17 cellular contexts compared by ENCODE assay signal in the genomic region with DNA sequence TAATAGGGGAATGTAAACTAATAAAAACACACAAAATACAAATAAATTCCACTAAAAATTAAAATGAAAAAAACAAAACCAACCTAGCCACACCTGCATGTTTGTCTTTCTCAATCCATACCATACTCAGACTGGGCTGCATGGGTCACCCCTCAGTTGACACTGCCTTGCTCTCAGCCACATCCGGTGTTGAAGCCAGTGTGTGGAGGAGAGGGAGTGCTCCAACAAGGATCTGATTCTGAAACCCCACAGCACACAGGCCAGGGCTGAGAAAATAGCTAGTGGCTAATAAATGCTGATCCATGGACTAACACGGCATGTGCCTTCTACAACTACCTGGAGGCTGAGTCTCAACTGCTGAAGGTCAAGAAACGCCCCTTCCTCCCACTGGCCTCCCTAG. TPM values are rescaled to one million over a fixed set of nuclear protein-coding genes. Genes with fewer than 3 reads are reported as not detected.
DNase-seq lines count a peak whose midpoint lies in the region; ATAC-seq, FAIRE-seq and TF ChIP-seq lines count a peak whose summit lies in the region.
"Had no signal": no experiment of that assay in that cellular context is flagged by ENCODE, and none has a peak within 500 bp of the region (broad histone marks: within the 10 kb centered on the region; RNA-seq: fewer than 3 reads in every experiment).

No MANE protein-coding gene starts in this region.

- H3K18ac ChIP-seq in neuronal stem cell (ENCODE audit: low read length), result peak overlapping the region; percentile 0

- peaks cover 71% of the 10 kb centered on the region for H3K4me1 Mint-ChIP-seq in Caco-2 (ENCODE audit: low read depth, unreplicated experiment)
- H3K4me1 Mint-ChIP-seq in activated CD8-positive, alpha-beta memory T cell treated with anti-CD3 and anti-CD28 coated beads, Interleukin-2, amount 10 ng/mL, durations not matched to agents 7 days and 5 days, result no peaks in the 10 kb centered on the region

- no peak overlapping the region for H2AFZ ChIP-seq in neuronal stem cell (ENCODE audit: low read length)

- no peak overlapping the region for H2BK5ac ChIP-seq in neuronal stem cell (ENCODE audit: low read length)

- BruUV-seq in Caco-2 (replicated peaks; lab: Mats Ljungman, UMichigan) (no TSS peak), Panc1 (replicated peaks; lab: Mats Ljungman, UMichigan) (no TSS peak)

- H3K79me1 ChIP-seq in neuronal stem cell (ENCODE audit: low read depth, low read length), result no peaks in the 10 kb centered on the region

- no peak for FAIRE-seq in GM12892 (lab: Jason Lieb, UNC)
- FAIRE-seq: K562 had no signal

- no peak for TF ChIP-seq POLR2A in GM12892 (IDR thresholded peaks at IDR 0.05; ENCODE audit: low read depth, low read length)

- in situ Hi-C loops in Panc1 (cut with HindIII; ENCODE audit: low pct_unique_long_range_greater_than_20kb, low sequenced_read_pairs), result no loop called here

- DNase-seq in Caco-2, result peak; percentile 47 to 51
- DNase-seq in Panc1 (ENCODE audit: low read depth, low spot score), result no peak
- DNase-seq in neuronal stem cell (ENCODE audit: low spot score), result no peak
- DNase-seq in GM12892 (ENCODE audit: insufficient read length), result no peak
- DNase-seq in GM10248 (ENCODE audit: extremely low spot score), result no peak
- DNase-seq in SIG-M5 (lab: John Stamatoyannopoulos, UW), result no peak
- DNase-seq in activated CD8-positive, alpha-beta memory T cell treated with anti-CD3 and anti-CD28 coated beads, Interleukin-2, amount 10 ng/mL, durations not matched to agents 7 days and 5 days, result no peak
- DNase-seq: activated CD4-positive, alpha-beta memory T cell treated with anti-CD3 and anti-CD28 coated beads for 36 hours; activated gamma-delta T cell; NCI-H1436 treated with DMSO at 0.1 percent for 48 hours; NCI-H510A treated with DMSO at 0.1 percent for 48 hours; RPMI8226; trophoblast cell had no signal

- H3K9me3 ChIP-seq in Caco-2 (no peaks in the 10 kb centered on the region), Panc1 (ENCODE audit: control insufficient read depth, insufficient read depth, low read depth, low read length) (no peaks in the 10 kb centered on the region), duodenal mucosa (ENCODE audit: control insufficient read depth in 1 of 2, low read length in 2 of 2) (no peaks in the 10 kb centered on the region), neuronal stem cell (replicated peaks in 1 of 2; ENCODE audit: control insufficient read depth in 2 of 2, insufficient read depth in 1 of 2, low read depth in 1 of 2, low read length in 2 of 2) (no peaks in the 10 kb centered on the region)
- H3K9me3 ChIP-seq: neutrophil had no signal

- H3K4me2 ChIP-seq in neuronal stem cell (ENCODE audit: insufficient read depth, low read length, poor library complexity, severe bottlenecking), result no peak overlapping the region

- H3K4me3 ChIP-seq in Caco-2 (ENCODE audit: low read depth, low read length) (no peak overlapping the region), Panc1 (ENCODE audit: low read depth in 2 of 2, low read length in 2 of 2) (no peak overlapping the region), duodenal mucosa (ENCODE audit: low read depth in 1 of 2, low read length in 2 of 2) (no peak overlapping the region), neuronal stem cell (ENCODE audit: low read length in 2 of 2) (no peak overlapping the region)
- H3K4me3 ChIP-seq: K562, lung had no signal

- intact Hi-C loops in Caco-2 (cut with micrococcal nuclease; ENCODE audit: unreplicated experiment) (loop anchor here (1.0 to 10.0 kb wide), 3 partner anchors 67 to 739 kb away; no protein-coding TSS in a partner anchor), Panc1 (cut with micrococcal nuclease; ENCODE audit: unreplicated experiment) (no loop called here)

- peaks cover 82% of the 10 kb centered on the region for H3K4me1 ChIP-seq in Caco-2
- H3K4me1 ChIP-seq in Panc1 (ENCODE audit: control insufficient read depth, insufficient read depth, low read length), result peaks cover 48% of the 10 kb centered on the region
- peaks cover 48 to 67% of the 10 kb centered on the region in 2 donors for H3K4me1 ChIP-seq in duodenal mucosa (ENCODE audit: control insufficient read depth in 1 of 2, insufficient read depth in 2 of 2, low read length in 2 of 2)
- H3K4me1 ChIP-seq in neuronal stem cell (ENCODE audit: control insufficient read depth in 2 of 2, insufficient read depth in 1 of 2, low read depth in 1 of 2, low read length in 2 of 2), result peaks cover 8 to 12% of the 10 kb centered on the region in 2 donors

- TF ChIP-seq CTCF in Caco-2 (IDR thresholded peaks at IDR 0.05; ENCODE audit: insufficient read depth in 1 of 2, low read depth in 1 of 2, low read length in 1 of 2, severe bottlenecking in 1 of 2, unreplicated experiment in 1 of 2) (no peak), Panc1 (IDR thresholded peaks at IDR 0.05) (no peak), GM10248 (IDR thresholded peaks at IDR 0.05; ENCODE audit: control extremely low read depth, extremely low read depth, low read depth, missing control alignments) (no peak)

- no CpG with 5 or more reads among the region's 3 CpGs for WGBS in neuronal stem cell (ENCODE audit: extremely low coverage in 2 of 2, insufficient read length in 2 of 2, insufficient replicate concordance in 1 of 2), 2 donors

- peaks cover 98% of the 10 kb centered on the region for H3K36me3 Mint-ChIP-seq in Caco-2 (ENCODE audit: insufficient read depth, unreplicated experiment)
- H3K36me3 Mint-ChIP-seq in activated CD8-positive, alpha-beta memory T cell treated with anti-CD3 and anti-CD28 coated beads, Interleukin-2, amount 10 ng/mL, durations not matched to agents 7 days and 5 days, result no peaks in the 10 kb centered on the region
- H3K36me3 Mint-ChIP-seq: activated CD4-positive, alpha-beta memory T cell treated with anti-CD3 and anti-CD28 coated beads for 36 hours had no signal

- no peak overlapping the region for H4K91ac ChIP-seq in neuronal stem cell (ENCODE audit: low read depth, low read length, poor library complexity)

- H3K9me3 Mint-ChIP-seq in Caco-2 (ENCODE audit: unreplicated experiment), result peaks cover 6% of the 10 kb centered on the region
- no peaks in the 10 kb centered on the region for H3K9me3 Mint-ChIP-seq in activated CD8-positive, alpha-beta memory T cell treated with anti-CD3 and anti-CD28 coated beads, Interleukin-2, amount 10 ng/mL, durations not matched to agents 7 days and 5 days (ENCODE audit: low read depth)
- H3K9me3 Mint-ChIP-seq: activated CD4-positive, alpha-beta memory T cell treated with anti-CD3 and anti-CD28 coated beads for 36 hours had no signal

- H3K27me3 ChIP-seq in Caco-2 (replicated peaks; ENCODE audit: control insufficient read depth, insufficient read depth, low read length), result no peaks in the 10 kb centered on the region
- H3K27me3 ChIP-seq in Panc1 (ENCODE audit: control insufficient read depth, insufficient read depth, low read length), result no peaks in the 10 kb centered on the region
- no peaks in the 10 kb centered on the region for H3K27me3 ChIP-seq in duodenal mucosa (ENCODE audit: control insufficient read depth in 1 of 2, insufficient read depth in 2 of 2, low read length in 2 of 2)
- H3K27me3 ChIP-seq in neuronal stem cell (ENCODE audit: control insufficient read depth in 3 of 3, insufficient read depth in 3 of 3, low read depth in 1 of 3, low read length in 3 of 3), result no peaks in the 10 kb centered on the region
- H3K27me3 ChIP-seq: neutrophil had no signal

- POLR2A ChIA-PET in Caco-2 (lab: Charles Lee) (interaction anchor here (0.7 kb wide), 2 partner anchors 11 to 13 kb away, joined by 4 to 5 read pairs; no protein-coding TSS in a partner anchor), Panc1 (lab: Charles Lee) (interaction anchor here (0.6 kb wide), 1 partner anchor 25 kb away, joined by 4 read pairs; no protein-coding TSS in a partner anchor), GM10248 (lab: Yijun Ruan, JAX) (no interaction called here)

- H4K8ac ChIP-seq in neuronal stem cell (ENCODE audit: low read depth, low read length), result no peak overlapping the region

- H3K27ac Mint-ChIP-seq in Caco-2 (ENCODE audit: unreplicated experiment), result peak overlapping the region; percentile 45
- no peak overlapping the region for H3K27ac Mint-ChIP-seq in activated CD8-positive, alpha-beta memory T cell treated with anti-CD3 and anti-CD28 coated beads, Interleukin-2, amount 10 ng/mL, durations not matched to agents 7 days and 5 days
- H3K27ac Mint-ChIP-seq: activated CD4-positive, alpha-beta memory T cell treated with anti-CD3 and anti-CD28 coated beads for 36 hours had no signal

- no peak overlapping the region for H3K4ac ChIP-seq in neuronal stem cell (ENCODE audit: low read length)

- no peak overlapping the region for H2AK5ac ChIP-seq in neuronal stem cell (ENCODE audit: low read depth, low read length)

- no peak for ATAC-seq in Panc1
- ATAC-seq in activated CD8-positive, alpha-beta memory T cell treated with anti-CD3 and anti-CD28 coated beads, Interleukin-2, amount 10 ng/mL, durations not matched to agents 7 days and 5 days, result no peak
- ATAC-seq: K562 had no signal

- no peak overlapping the region for H3K9ac ChIP-seq in duodenal mucosa (ENCODE audit: low read depth in 1 of 2, low read length in 2 of 2)
- no peak overlapping the region for H3K9ac ChIP-seq in neuronal stem cell (ENCODE audit: low read depth, low read length, poor library complexity)

- H2BK12ac ChIP-seq in neuronal stem cell (ENCODE audit: low read length), result no peak overlapping the region

- CTCF ChIA-PET in Caco-2 (lab: Charles Lee), result no interaction called here
- CTCF ChIA-PET in Panc1 (lab: Charles Lee), result no interaction called here
- CTCF ChIA-PET in GM10248 (lab: Yijun Ruan, JAX), result no interaction called here
- CTCF ChIA-PET in activated CD8-positive, alpha-beta memory T cell treated with anti-CD3 and anti-CD28 coated beads, Interleukin-2, amount 10 ng/mL, durations not matched to agents 7 days and 5 days (lab: Charles Lee), result no interaction called here

- H2BK15ac ChIP-seq in neuronal stem cell (ENCODE audit: low read length), result no peak overlapping the region

- no peak overlapping the region for H3K14ac ChIP-seq in neuronal stem cell (ENCODE audit: low read length)

- 0 out of 2 replicates have a peak overlapping the region, but pooled peaks have one; percentile 30 for H3K27ac ChIP-seq in Panc1 (ENCODE audit: low read length)
- H3K27ac ChIP-seq in duodenal mucosa (ENCODE audit: low read depth, low read length), result peak overlapping the region; percentile 7
- no peak overlapping the region for H3K27ac ChIP-seq in neuronal stem cell (replicated peaks; ENCODE audit: low read length)
- H3K27ac ChIP-seq: neutrophil had no signal

- no peak overlapping the region for H2BK120ac ChIP-seq in neuronal stem cell (ENCODE audit: low read depth, low read length)

- H3K27me3 Mint-ChIP-seq in Caco-2 (ENCODE audit: insufficient read depth, unreplicated experiment), result no peaks in the 10 kb centered on the region
- H3K27me3 Mint-ChIP-seq in activated CD8-positive, alpha-beta memory T cell treated with anti-CD3 and anti-CD28 coated beads, Interleukin-2, amount 10 ng/mL, durations not matched to agents 7 days and 5 days, result no peaks in the 10 kb centered on the region

- H3K23ac ChIP-seq in neuronal stem cell (ENCODE audit: low read depth, low read length, poor library complexity), result no peak overlapping the region

- peak overlapping the region; percentile 6 for H3K4me3 Mint-ChIP-seq in Caco-2 (ENCODE audit: unreplicated experiment)
- H3K4me3 Mint-ChIP-seq in activated CD8-positive, alpha-beta memory T cell treated with anti-CD3 and anti-CD28 coated beads, Interleukin-2, amount 10 ng/mL, durations not matched to agents 7 days and 5 days, result no peak overlapping the region
- H3K4me3 Mint-ChIP-seq: activated CD4-positive, alpha-beta memory T cell treated with anti-CD3 and anti-CD28 coated beads for 36 hours had no signal

- H3K36me3 ChIP-seq in Caco-2 (ENCODE audit: control insufficient read depth, insufficient read depth, low read length) (peaks cover 7% of the 10 kb centered on the region), Panc1 (ENCODE audit: control insufficient read depth, insufficient read depth, low read length) (peaks cover 39% of the 10 kb centered on the region), duodenal mucosa (ENCODE audit: control insufficient read depth in 1 of 2, insufficient read depth in 2 of 2, low read length in 2 of 2) (peaks cover 22 to 38% of the 10 kb centered on the region in 2 donors), neuronal stem cell (replicated peaks in 1 of 2; ENCODE audit: control insufficient read depth in 2 of 2, insufficient read depth in 2 of 2, low read length in 2 of 2) (peaks cover 15 to 96% of the 10 kb centered on the region in 2 donors)
- H3K36me3 ChIP-seq: neutrophil had no signal

RNA-seq across cellular contexts. Expression of a gene that starts 13.7 kb away (rescaled TPM):
- total RNA-seq in Caco-2 (2022) (70.9 and 75.0 TPM in 2 replicates), Panc1 (2021; ENCODE audit: unreplicated experiment) (45.3 TPM)
- polyA plus RNA-seq in Panc1 (2012; ENCODE audit: insufficient read length), result 26.0 TPM
- 15.7 TPM for polyA plus RNA-seq in neuronal stem cell (2013, experiment 1 of 2)
- 15.5 TPM for polyA plus RNA-seq in neuronal stem cell (2013, experiment 2 of 2)
- 0.38 TPM for polyA plus RNA-seq in GM12892 (2012; ENCODE audit: missing spikeins)
- not detected for total RNA-seq in activated CD8-positive, alpha-beta memory T cell treated with anti-CD3 and anti-CD28 coated beads, Interleukin-2, amount 10 ng/mL, durations not matched to agents 7 days and 5 days
- total RNA-seq: activated CD4-positive, alpha-beta memory T cell treated with anti-CD3 and anti-CD28 coated beads for 36 hours had no signal

Comparison
In these comparisons a context has a peak if more than half of its experiments do, and no peak if none do; other contexts are left out.
1. DNase-seq: peak in Caco-2 (2 of 2); none in Panc1 (single experiment), neuronal stem cell (single experiment), GM12892 (single experiment), GM10248 (single experiment), SIG-M5 (single experiment) and activated CD8-positive, alpha-beta memory T cell treated with anti-CD3 and anti-CD28 coated beads, Interleukin-2, amount 10 ng/mL, durations not matched to agents 7 days and 5 days (single experiment).
2. RNA of a gene that starts 13.7 kb away (total RNA-seq): 70.9 to 75.0 TPM in Caco-2 and 45.3 TPM in Panc1 (single experiment); not detected in activated CD8-positive, alpha-beta memory T cell treated with anti-CD3 and anti-CD28 coated beads, Interleukin-2, amount 10 ng/mL, durations not matched to agents 7 days and 5 days; every median in the first group is over 10 times any median in the second.